In the genomic region with DNA sequence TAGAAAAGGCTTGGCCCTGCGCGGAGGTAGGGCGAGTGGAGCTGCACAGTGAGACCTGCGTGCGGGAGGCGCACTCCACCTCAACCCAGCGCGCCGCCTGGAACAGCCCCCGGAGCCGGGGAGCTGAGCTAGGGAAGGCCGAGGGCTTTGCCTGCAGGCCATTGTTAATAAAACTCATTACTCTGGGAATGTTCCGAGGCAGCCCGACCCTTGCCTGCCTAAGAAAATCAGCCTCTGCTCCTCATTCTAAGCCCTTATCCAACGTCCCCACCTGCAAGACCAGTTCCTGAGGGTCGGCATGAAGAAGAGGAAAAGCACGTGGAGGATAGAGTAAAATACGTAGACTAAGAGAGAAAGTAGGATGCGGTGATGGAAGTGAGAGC, we compare ENCODE assay signal across 2 cellular contexts.
TF ChIP-seq lines count a peak whose summit lies in the region.

No MANE protein-coding gene starts in this region.

TF ChIP-seq in liver, 16 proteins besides CTCF, POLR2A, EP300 and RAD21 (continued from another document):
- TF ChIP-seq NR2F2 (IDR thresholded peaks at IDR 0.05) (no peak), SP1 (IDR thresholded peaks at IDR 0.05) (no peak), RXRA (IDR thresholded peaks at IDR 0.05) (no peak), GABPA (IDR thresholded peaks at IDR 0.05 in 1 of 2, conservative IDR thresholded peaks at IDR 0.05 in 1 of 2) (no peak), HNF4G (IDR thresholded peaks at IDR 0.05) (no peak), YY1 (IDR thresholded peaks at IDR 0.05) (no peak), JUND (IDR thresholded peaks at IDR 0.05) (no peak), FOXA1 (IDR thresholded peaks at IDR 0.05) (no peak), TAF1 (conservative IDR thresholded peaks at IDR 0.05) (no peak), EGR1 (IDR thresholded peaks at IDR 0.05; ENCODE audit: low read depth in 2 of 2) (no peak)
- TF ChIP-seq, protein P1, sequence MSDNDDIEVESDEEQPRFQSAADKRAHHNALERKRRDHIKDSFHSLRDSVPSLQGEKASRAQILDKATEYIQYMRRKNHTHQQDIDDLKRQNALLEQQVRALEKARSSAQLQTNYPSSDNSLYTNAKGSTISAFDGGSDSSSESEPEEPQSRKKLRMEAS (IDR thresholded peaks at IDR 0.05): no peak
- TF ChIP-seq, protein P2, sequence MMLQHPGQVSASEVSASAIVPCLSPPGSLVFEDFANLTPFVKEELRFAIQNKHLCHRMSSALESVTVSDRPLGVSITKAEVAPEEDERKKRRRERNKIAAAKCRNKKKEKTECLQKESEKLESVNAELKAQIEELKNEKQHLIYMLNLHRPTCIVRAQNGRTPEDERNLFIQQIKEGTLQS (IDR thresholded peaks at IDR 0.05): no peak
- TF ChIP-seq, protein P3, sequence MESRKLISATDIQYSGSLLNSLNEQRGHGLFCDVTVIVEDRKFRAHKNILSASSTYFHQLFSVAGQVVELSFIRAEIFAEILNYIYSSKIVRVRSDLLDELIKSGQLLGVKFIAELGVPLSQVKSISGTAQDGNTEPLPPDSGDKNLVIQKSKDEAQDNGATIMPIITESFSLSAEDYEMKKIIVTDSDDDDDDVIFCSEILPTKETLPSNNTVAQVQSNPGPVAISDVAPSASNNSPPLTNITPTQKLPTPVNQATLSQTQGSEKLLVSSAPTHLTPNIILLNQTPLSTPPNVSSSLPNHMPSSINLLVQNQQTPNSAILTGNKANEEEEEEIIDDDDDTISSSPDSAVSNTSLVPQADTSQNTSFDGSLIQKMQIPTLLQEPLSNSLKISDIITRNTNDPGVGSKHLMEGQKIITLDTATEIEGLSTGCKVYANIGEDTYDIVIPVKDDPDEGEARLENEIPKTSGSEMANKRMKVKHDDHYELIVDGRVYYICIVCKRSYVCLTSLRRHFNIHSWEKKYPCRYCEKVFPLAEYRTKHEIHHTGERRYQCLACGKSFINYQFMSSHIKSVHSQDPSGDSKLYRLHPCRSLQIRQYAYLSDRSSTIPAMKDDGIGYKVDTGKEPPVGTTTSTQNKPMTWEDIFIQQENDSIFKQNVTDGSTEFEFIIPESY (IDR thresholded peaks at IDR 0.05): no peak
- TF ChIP-seq, protein P4, sequence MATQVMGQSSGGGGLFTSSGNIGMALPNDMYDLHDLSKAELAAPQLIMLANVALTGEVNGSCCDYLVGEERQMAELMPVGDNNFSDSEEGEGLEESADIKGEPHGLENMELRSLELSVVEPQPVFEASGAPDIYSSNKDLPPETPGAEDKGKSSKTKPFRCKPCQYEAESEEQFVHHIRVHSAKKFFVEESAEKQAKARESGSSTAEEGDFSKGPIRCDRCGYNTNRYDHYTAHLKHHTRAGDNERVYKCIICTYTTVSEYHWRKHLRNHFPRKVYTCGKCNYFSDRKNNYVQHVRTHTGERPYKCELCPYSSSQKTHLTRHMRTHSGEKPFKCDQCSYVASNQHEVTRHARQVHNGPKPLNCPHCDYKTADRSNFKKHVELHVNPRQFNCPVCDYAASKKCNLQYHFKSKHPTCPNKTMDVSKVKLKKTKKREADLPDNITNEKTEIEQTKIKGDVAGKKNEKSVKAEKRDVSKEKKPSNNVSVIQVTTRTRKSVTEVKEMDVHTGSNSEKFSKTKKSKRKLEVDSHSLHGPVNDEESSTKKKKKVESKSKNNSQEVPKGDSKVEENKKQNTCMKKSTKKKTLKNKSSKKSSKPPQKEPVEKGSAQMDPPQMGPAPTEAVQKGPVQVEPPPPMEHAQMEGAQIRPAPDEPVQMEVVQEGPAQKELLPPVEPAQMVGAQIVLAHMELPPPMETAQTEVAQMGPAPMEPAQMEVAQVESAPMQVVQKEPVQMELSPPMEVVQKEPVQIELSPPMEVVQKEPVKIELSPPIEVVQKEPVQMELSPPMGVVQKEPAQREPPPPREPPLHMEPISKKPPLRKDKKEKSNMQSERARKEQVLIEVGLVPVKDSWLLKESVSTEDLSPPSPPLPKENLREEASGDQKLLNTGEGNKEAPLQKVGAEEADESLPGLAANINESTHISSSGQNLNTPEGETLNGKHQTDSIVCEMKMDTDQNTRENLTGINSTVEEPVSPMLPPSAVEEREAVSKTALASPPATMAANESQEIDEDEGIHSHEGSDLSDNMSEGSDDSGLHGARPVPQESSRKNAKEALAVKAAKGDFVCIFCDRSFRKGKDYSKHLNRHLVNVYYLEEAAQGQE (IDR thresholded peaks at IDR 0.05): no peak
TF ChIP-seq in liver: peak in this region for 0.

TF ChIP-seq in HepG2, 621 proteins besides CTCF, POLR2A, EP300 and RAD21:
- TF ChIP-seq ZNF558 (CRISPR knock-in tag; IDR thresholded peaks at IDR 0.05; ENCODE audit: borderline replicate concordance): no peak
- TF ChIP-seq ISX (CRISPR knock-in tag; conservative IDR thresholded peaks at IDR 0.05): no peak
- TF ChIP-seq ZNF572 (CRISPR knock-in tag; IDR thresholded peaks at IDR 0.05): no peak
- TF ChIP-seq IKZF4 (CRISPR knock-in tag; IDR thresholded peaks at IDR 0.05; ENCODE audit: borderline replicate concordance, low read depth, not compliant biosample characterization): no peak
- no peak for TF ChIP-seq ZSCAN12 (CRISPR knock-in tag; IDR thresholded peaks at IDR 0.05)
- TF ChIP-seq KAT7 (CRISPR knock-in tag; IDR thresholded peaks at IDR 0.05; ENCODE audit: borderline replicate concordance): no peak
- no peak for TF ChIP-seq ZNF264 (CRISPR knock-in tag; IDR thresholded peaks at IDR 0.05)
- TF ChIP-seq HNRNPLL (IDR thresholded peaks at IDR 0.05; ENCODE audit: low read depth, low read length, poor library complexity, severe bottlenecking): no peak
- TF ChIP-seq THAP11 (CRISPR knock-in tag; IDR thresholded peaks at IDR 0.05): no peak
- TF ChIP-seq, protein P2 (CRISPR knock-in tag; IDR thresholded peaks at IDR 0.05): no peak
- TF ChIP-seq ZBTB3 (CRISPR knock-in tag; IDR thresholded peaks at IDR 0.05; ENCODE audit: borderline replicate concordance, low read depth): no peak
- TF ChIP-seq ZFAT (CRISPR knock-in tag; conservative IDR thresholded peaks at IDR 0.05): no peak
- no peak for TF ChIP-seq MED1 (CRISPR knock-in tag; IDR thresholded peaks at IDR 0.05)
